Comparison of ENCODE assay signal across 24 cellular contexts in the genomic region with DNA sequence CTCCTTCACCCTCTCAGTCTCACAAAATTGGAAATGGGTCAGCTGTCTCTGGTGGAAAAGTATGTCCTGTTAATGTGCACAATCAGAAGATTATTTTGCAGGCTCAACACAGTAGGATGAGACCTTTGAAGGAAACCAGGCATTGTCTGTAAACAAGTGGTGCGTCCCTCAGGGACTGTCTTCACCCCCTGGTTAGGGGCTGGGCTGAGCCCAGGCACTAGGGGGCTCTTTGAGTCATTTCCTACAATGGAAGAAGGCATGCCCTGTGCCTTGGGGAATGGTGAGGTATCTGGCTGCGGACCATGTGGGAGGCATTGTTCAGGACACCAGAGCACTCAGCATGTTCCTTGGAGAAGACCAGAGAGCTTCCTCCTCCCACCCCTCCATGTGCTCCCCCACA. TPM values are rescaled to one million over a fixed set of nuclear protein-coding genes. Genes with fewer than 3 reads are reported as not detected.
DNase-seq lines count a peak whose midpoint lies in the region; ATAC-seq and TF ChIP-seq lines count a peak whose summit lies in the region.
"Had no signal": no experiment of that assay in that cellular context is flagged by ENCODE, and none has a peak within 500 bp of the region (broad histone marks: within the 10 kb centered on the region; RNA-seq: fewer than 3 reads in every experiment).

No MANE protein-coding gene starts in this region.

- no peaks in the 10 kb centered on the region for H3K9me3 Mint-ChIP-seq in endodermal cell
- no peaks in the 10 kb centered on the region for H3K9me3 Mint-ChIP-seq in activated naive CD8-positive, alpha-beta T cell treated with anti-CD3 and anti-CD28 coated beads, Interleukin-2, amount 50 U/mL, for 24 hours
- H3K9me3 Mint-ChIP-seq: activated naive CD4-positive, alpha-beta T cell treated with anti-CD3 and anti-CD28 coated beads, Interleukin-2, amount 50 U/mL, for 72 hours; activated T-helper 1 cell treated with anti-CD3 and anti-CD28 coated beads, Interleukin-12 subunit alpha, Interleukin-12 subunit beta, Interleukin-2, Interleukin-4 antibody, amounts not matched to agents 30 ng/mL and 10 ng/mL and 1 ng/mL, durations not matched to agents 14 hours and 24 hours and 36 hours; CD14-positive monocyte had no signal

- peaks cover 31% of the 10 kb centered on the region for H3K27me3 Mint-ChIP-seq in endodermal cell (ENCODE audit: insufficient read depth)
- peaks cover 7% of the 10 kb centered on the region for H3K27me3 Mint-ChIP-seq in activated naive CD8-positive, alpha-beta T cell treated with anti-CD3 and anti-CD28 coated beads, Interleukin-2, amount 50 U/mL, for 24 hours

- DNase-seq in left ventricle myocardium inferior (no peak), heart right ventricle (no peak), MG63 (peak; percentile 35), endodermal cell (peak; percentile 71), head of caudate nucleus (no peak), mucosa of descending colon (no peak)
- no peak for DNase-seq in activated naive CD8-positive, alpha-beta T cell treated with anti-CD3 and anti-CD28 coated beads, Interleukin-2, amount 50 U/mL, for 24 hours
- DNase-seq: foreskin fibroblast; HCEC 1CT; hypothalamus; kidney glomerular epithelial cell; naive thymus-derived CD8-positive, alpha-beta T cell; NCI-H1694; NCI-H226; NK-92 treated with Interleukin-12 subunit alpha and Interleukin-12 subunit beta, amount 100 ng/mL, for 24 hours; pancreas; stomach; SW 1271; upper lobe of left lung had no signal

- no peaks in the 10 kb centered on the region for H3K9me3 ChIP-seq in left ventricle myocardium inferior (replicated peaks)
- H3K9me3 ChIP-seq in heart right ventricle = no peaks in the 10 kb centered on the region
- H3K9me3 ChIP-seq in MG63 = no peaks in the 10 kb centered on the region
- H3K9me3 ChIP-seq in endodermal cell (ENCODE audit: control insufficient read depth, low read length) = no peaks in the 10 kb centered on the region
- H3K9me3 ChIP-seq in mucosa of descending colon = no peaks in the 10 kb centered on the region
- H3K9me3 ChIP-seq: pancreas, stomach, upper lobe of left lung had no signal

- WGBS in heart right ventricle, 2 donors = 80 to 84% methylated on average over 2 of the region's 2 CpGs
- 83 to 100% methylated on average over 1 to 2 of the region's 2 CpGs for WGBS in endodermal cell (ENCODE audit: insufficient coverage in 1 of 2, insufficient read length in 1 of 2), 2 experiments

- H3K4me3 Mint-ChIP-seq in endodermal cell = no peak overlapping the region
- no peak overlapping the region for H3K4me3 Mint-ChIP-seq in activated naive CD8-positive, alpha-beta T cell treated with anti-CD3 and anti-CD28 coated beads, Interleukin-2, amount 50 U/mL, for 24 hours
- H3K4me3 Mint-ChIP-seq: activated T-helper 1 cell treated with anti-CD3 and anti-CD28 coated beads, Interleukin-12 subunit alpha, Interleukin-12 subunit beta, Interleukin-2, Interleukin-4 antibody, amounts not matched to agents 30 ng/mL and 10 ng/mL and 1 ng/mL, durations not matched to agents 14 hours and 24 hours and 36 hours; brain; CD14-positive monocyte; naive thymus-derived CD8-positive, alpha-beta T cell had no signal

- H3K9ac ChIP-seq in endodermal cell (ENCODE audit: extremely low read depth, low read length, poor library complexity, severe bottlenecking) = no peak overlapping the region

- H3K4me1 ChIP-seq in left ventricle myocardium inferior (peaks cover 30% of the 10 kb centered on the region), heart right ventricle (peaks cover 3 to 35% (median 20%) of the 10 kb centered on the region in 9 donors), endodermal cell (ENCODE audit: control insufficient read depth, insufficient read depth, low read length) (no peaks in the 10 kb centered on the region), mucosa of descending colon (ENCODE audit: low read depth) (peaks cover 16% of the 10 kb centered on the region)
- H3K4me1 ChIP-seq: pancreas had no signal

- H3K36me3 Mint-ChIP-seq in endodermal cell (ENCODE audit: low read depth) = no peaks in the 10 kb centered on the region
- H3K36me3 Mint-ChIP-seq in activated naive CD8-positive, alpha-beta T cell treated with anti-CD3 and anti-CD28 coated beads, Interleukin-2, amount 50 U/mL, for 24 hours (ENCODE audit: low read depth) = no peaks in the 10 kb centered on the region
- H3K36me3 Mint-ChIP-seq: activated naive CD4-positive, alpha-beta T cell treated with anti-CD3 and anti-CD28 coated beads, Interleukin-2, amount 50 U/mL, for 72 hours; brain; CD14-positive monocyte; naive thymus-derived CD8-positive, alpha-beta T cell had no signal

- ATAC-seq in heart right ventricle (no peak), mucosa of descending colon (no peak), GM18520 (IDR thresholded peaks at IDR 0.05; ENCODE audit: unreplicated experiment) (no peak)
- no peak for ATAC-seq in activated naive CD8-positive, alpha-beta T cell treated with anti-CD3 and anti-CD28 coated beads, Interleukin-2, amount 50 U/mL, for 24 hours
- ATAC-seq: activated naive CD4-positive, alpha-beta T cell treated with anti-CD3 and anti-CD28 coated beads, Interleukin-2, amount 50 U/mL, for 72 hours; naive thymus-derived CD8-positive, alpha-beta T cell; pancreas had no signal

- H3K27me3 ChIP-seq in left ventricle myocardium inferior (ENCODE audit: low read depth) (no peaks in the 10 kb centered on the region), heart right ventricle (no peaks in the 10 kb centered on the region), MG63 (no peaks in the 10 kb centered on the region), endodermal cell (ENCODE audit: control insufficient read depth, insufficient read depth, low read length, poor library complexity, severe bottlenecking) (no peaks in the 10 kb centered on the region)
- H3K27me3 ChIP-seq: pancreas, stomach, upper lobe of left lung had no signal

- H3K36me3 ChIP-seq in left ventricle myocardium inferior (no peaks in the 10 kb centered on the region), heart right ventricle (no peaks in the 10 kb centered on the region), MG63 (no peaks in the 10 kb centered on the region), endodermal cell (ENCODE audit: control insufficient read depth, insufficient read depth, low read length) (no peaks in the 10 kb centered on the region), mucosa of descending colon (ENCODE audit: low read depth) (no peaks in the 10 kb centered on the region)
- H3K36me3 ChIP-seq: pancreas, stomach, upper lobe of left lung had no signal

- intact Hi-C loops in left ventricle myocardium inferior (cut with micrococcal nuclease) (no loop called here), heart right ventricle (cut with DNase I) (no loop called here), head of caudate nucleus (cut with DNase I) (no loop called here), mucosa of descending colon (cut with DNase I, micrococcal nuclease) (no loop called here)

- H3K27ac ChIP-seq in left ventricle myocardium inferior (replicated peaks) = no peak overlapping the region
- no peak overlapping the region for H3K27ac ChIP-seq in heart right ventricle
- no peak overlapping the region for H3K27ac ChIP-seq in endodermal cell (ENCODE audit: low read depth, low read length)
- H3K27ac ChIP-seq: pancreas had no signal

- TF ChIP-seq CTCF in left ventricle myocardium inferior (IDR thresholded peaks at IDR 0.05; ENCODE audit: borderline replicate concordance) = peak; percentile 8
- no peak for TF ChIP-seq CTCF in heart right ventricle (IDR thresholded peaks at IDR 0.05)
- TF ChIP-seq CTCF in endodermal cell (conservative IDR thresholded peaks at IDR 0.05) = peak; percentile 76
- no peak for TF ChIP-seq CTCF in mucosa of descending colon (IDR thresholded peaks at IDR 0.05)

- H3K27ac Mint-ChIP-seq in endodermal cell = no peak overlapping the region
- H3K27ac Mint-ChIP-seq in activated naive CD8-positive, alpha-beta T cell treated with anti-CD3 and anti-CD28 coated beads, Interleukin-2, amount 50 U/mL, for 24 hours = no peak overlapping the region
- H3K27ac Mint-ChIP-seq: activated naive CD4-positive, alpha-beta T cell treated with anti-CD3 and anti-CD28 coated beads, Interleukin-2, amount 50 U/mL, for 72 hours; activated T-helper 1 cell treated with anti-CD3 and anti-CD28 coated beads, Interleukin-12 subunit alpha, Interleukin-12 subunit beta, Interleukin-2, Interleukin-4 antibody, amounts not matched to agents 30 ng/mL and 10 ng/mL and 1 ng/mL, durations not matched to agents 14 hours and 24 hours and 36 hours; naive thymus-derived CD8-positive, alpha-beta T cell had no signal

- peaks cover 14% of the 10 kb centered on the region for H3K4me1 Mint-ChIP-seq in endodermal cell
- H3K4me1 Mint-ChIP-seq in activated naive CD8-positive, alpha-beta T cell treated with anti-CD3 and anti-CD28 coated beads, Interleukin-2, amount 50 U/mL, for 24 hours = no peaks in the 10 kb centered on the region
- H3K4me1 Mint-ChIP-seq: naive thymus-derived CD8-positive, alpha-beta T cell had no signal

- H3K4me3 ChIP-seq in left ventricle myocardium inferior = no peak overlapping the region
- H3K4me3 ChIP-seq in heart right ventricle = no peak overlapping the region
- H3K4me3 ChIP-seq in MG63 = no peak overlapping the region
- H3K4me3 ChIP-seq in endodermal cell (ENCODE audit: low read length) = no peak overlapping the region
- H3K4me3 ChIP-seq in mucosa of descending colon = no peak overlapping the region
- H3K4me3 ChIP-seq: pancreas, stomach, upper lobe of left lung had no signal

RNA-seq across cellular contexts. Expression of gene PKDCC, which starts 26.8 kb away (rescaled TPM):
- 88.7 TPM for total RNA-seq in left ventricle myocardium inferior
- 100 to 1,000 TPM in 2 of 10 donors, 10 to 100 TPM in 8; 25.1 to 263 (median 41.5) TPM for total RNA-seq in heart right ventricle
- polyA plus RNA-seq in heart right ventricle = 100 to 1,000 TPM in 1 of 2 donors, 10 to 100 TPM in 1; 91.4 to 121 TPM
- 24.0 and 36.0 TPM in 2 replicates for total RNA-seq in MG63 (2014; rRNA removed; shearing (Covaris generic); ENCODE audit: low replicate concordance)
- 100 to 1,000 TPM in 1 of 2 donors, 10 to 100 TPM in 1; 85.3 to 105 TPM for total RNA-seq in endodermal cell
- 124 TPM for polyA plus RNA-seq in endodermal cell (2013, experiment 1 of 2)
- 112 TPM for polyA plus RNA-seq in endodermal cell (2013, experiment 2 of 2)
- total RNA-seq in mucosa of descending colon = 10 to 100 TPM; 79.3 to 88.8 (median 80.7) TPM
- total RNA-seq: activated naive CD4-positive, alpha-beta T cell treated with anti-CD3 and anti-CD28 coated beads, Interleukin-2, amount 50 U/mL, for 72 hours; activated T-helper 1 cell treated with anti-CD3 and anti-CD28 coated beads, Interleukin-12 subunit alpha, Interleukin-12 subunit beta, Interleukin-2, Interleukin-4 antibody, amounts not matched to agents 30 ng/mL and 10 ng/mL and 1 ng/mL, durations not matched to agents 14 hours and 24 hours and 36 hours; naive thymus-derived CD8-positive, alpha-beta T cell had no signal
- polyA plus RNA-seq: CD14-positive monocyte; naive thymus-derived CD8-positive, alpha-beta T cell had no signal

Comparison
In these comparisons a context has a peak if more than half of its experiments do, and no peak if none do; other contexts are left out.
1. CTCF ChIP-seq: peak in left ventricle myocardium inferior (single experiment) and endodermal cell (single experiment); none in heart right ventricle (0 of 9) and mucosa of descending colon (single experiment).
2. DNase-seq: peak in MG63 (single experiment) and endodermal cell (single experiment); none in left ventricle myocardium inferior (single experiment), heart right ventricle (0 of 2), head of caudate nucleus (0 of 42), activated naive CD8-positive, alpha-beta T cell treated with anti-CD3 and anti-CD28 coated beads, Interleukin-2, amount 50 U/mL, for 24 hours (single experiment) and mucosa of descending colon (0 of 3).